ENCODE assay signal across 10 cellular contexts in genomic region chr9:16521868-16522381, GRCh38.
A peak's percentile ranks its signal among the peaks of the same experiment; 100 is the strongest.
DNase-seq lines count a peak whose midpoint lies in the region; ATAC-seq and TF ChIP-seq lines count a peak whose summit lies in the region.
"Had no signal": no experiment of that assay in that cellular context is flagged by ENCODE, and none has a peak within 500 bp of the region (broad histone marks: within the 10 kb centered on the region; RNA-seq: fewer than 3 reads in every experiment).

No MANE protein-coding gene starts in this region.

- TF ChIP-seq POLR2A in gastroesophageal sphincter (IDR thresholded peaks at IDR 0.05), result no peak

- no peak for TF ChIP-seq EP300 in gastroesophageal sphincter (IDR thresholded peaks at IDR 0.05)

- TF ChIP-seq CTCF in gastroesophageal sphincter (IDR thresholded peaks at IDR 0.05), result no peak
- no peak for TF ChIP-seq CTCF in psoas muscle (IDR thresholded peaks at IDR 0.05)

- intact Hi-C loops in psoas muscle (cut with DNase I), result no loop called here

- ATAC-seq in gastroesophageal sphincter (peak; percentile 82), psoas muscle (peak in 3 of 4 donors; percentile 56 to 68 (median 65)), GM18519 (IDR thresholded peaks at IDR 0.05; ENCODE audit: low FRiP score, unreplicated experiment) (no peak)

- peak overlapping the region; percentile 73 to 84 (median 78) for H3K27ac ChIP-seq in gastroesophageal sphincter
- H3K27ac ChIP-seq in psoas muscle, result peak overlapping the region; percentile 7
- H3K27ac ChIP-seq: testis had no signal

- H3K4me3 ChIP-seq in gastroesophageal sphincter, result no peak overlapping the region
- no peak overlapping the region for H3K4me3 ChIP-seq in psoas muscle
- H3K4me3 ChIP-seq: testis had no signal

- H3K9me3 ChIP-seq in gastroesophageal sphincter (no peaks in the 10 kb centered on the region), psoas muscle (no peaks in the 10 kb centered on the region)
- H3K9me3 ChIP-seq: testis had no signal

- peak; percentile 67 for DNase-seq in GDM1 (lab: John Stamatoyannopoulos, UW)
- DNase-seq in SKM-1 treated with dmso at 0.1 percent for 144 hours (lab: John Stamatoyannopoulos, UW; ENCODE audit: unreplicated experiment), result peak; percentile 73
- DNase-seq in psoas muscle, result peak; percentile 33 to 42
- DNase-seq in activated CD4-positive, CD25-positive, alpha-beta regulatory T cell treated with anti-CD3 and anti-CD28 coated beads, Interleukin-2, amount 50 U/mL, for 72 hours, result no peak
- DNase-seq in GOT3 (lab: John Stamatoyannopoulos, UW), result no peak
- no peak for DNase-seq in iPS-NIHi11 (ENCODE audit: low spot score)
- DNase-seq: activated naive CD8-positive, alpha-beta T cell treated with anti-CD3 and anti-CD28 coated beads, Interleukin-2, amount 10 ng/mL, durations not matched to agents 7 days and 5 days; testis had no signal

- H3K27me3 ChIP-seq in gastroesophageal sphincter, result no peaks in the 10 kb centered on the region
- H3K27me3 ChIP-seq in psoas muscle (ENCODE audit: insufficient read depth in 3 of 3, low read length in 2 of 3), result no peaks in the 10 kb centered on the region
- H3K27me3 ChIP-seq: testis had no signal

- 0% methylated on average over 2 of the region's 2 CpGs; no CpG with 5 or more reads in 1 of the 2 donors for WGBS in gastroesophageal sphincter (ENCODE audit: low coverage in 1 of 2), 2 donors
- 6 to 22% (median 9%) methylated on average over 2 of the region's 2 CpGs for WGBS in psoas muscle, 3 donors

- H3K4me1 ChIP-seq in gastroesophageal sphincter (peaks cover 23 to 74% (median 24%) of the 10 kb centered on the region in 3 donors), psoas muscle (peaks cover 3% of the 10 kb centered on the region)
- H3K4me1 ChIP-seq: testis had no signal

- H3K36me3 ChIP-seq in gastroesophageal sphincter (no peaks in the 10 kb centered on the region), psoas muscle (ENCODE audit: insufficient read depth in 1 of 2, low read depth in 1 of 2) (no peaks in the 10 kb centered on the region)

Comparison
In these comparisons a context has a peak if more than half of its experiments do, and no peak if none do; other contexts are left out.
1. DNase-seq: peak in GDM1 (single experiment), SKM-1 treated with dmso at 0.1 percent for 144 hours (single experiment) and psoas muscle (2 of 2); none in activated CD4-positive, CD25-positive, alpha-beta regulatory T cell treated with anti-CD3 and anti-CD28 coated beads, Interleukin-2, amount 50 U/mL, for 72 hours (single experiment), GOT3 (single experiment) and iPS-NIHi11 (single experiment).